Comparison of ENCODE assay signal across 14 cellular contexts in genomic region chr4:113384600-113384999, GRCh38.
DNase-seq lines count a peak whose midpoint lies in the region; ATAC-seq and TF ChIP-seq lines count a peak whose summit lies in the region.
"Had no signal": no experiment of that assay in that cellular context is flagged by ENCODE, and none has a peak within 500 bp of the region (broad histone marks: within the 10 kb centered on the region; RNA-seq: fewer than 3 reads in every experiment).

No MANE protein-coding gene starts in this region.

- H3K27me3 ChIP-seq in tibial nerve, result no peaks in the 10 kb centered on the region

- no peaks in the 10 kb centered on the region for H3K36me3 Mint-ChIP-seq in activated T-cell treated with anti-CD3 and anti-CD28 coated beads, Interleukin-2, amount 50 U/mL, for 4 hours (ENCODE audit: insufficient read depth)
- H3K36me3 Mint-ChIP-seq: activated CD4-positive, alpha-beta memory T cell treated with anti-CD3 and anti-CD28 coated beads for 36 hours; natural killer cell treated with Interleukin-12 subunit alpha and Interleukin-12 subunit beta and Interleukin-15 and Interleukin-18, amount 100 ng/mL, for 72 hours had no signal

- 55 to 60% methylated on average over 5 of the region's 5 CpGs for WGBS in tibial nerve, 2 donors

- peak; percentile 96 to 97 for ATAC-seq in activated T-cell treated with anti-CD3 and anti-CD28 coated beads, Interleukin-2, amount 50 U/mL, for 4 hours
- ATAC-seq in GM19467 (IDR thresholded peaks at IDR 0.05; ENCODE audit: unreplicated experiment), result no peak
- ATAC-seq: natural killer cell treated with Interleukin-12 subunit alpha and Interleukin-12 subunit beta and Interleukin-15 and Interleukin-18, amount 100 ng/mL, for 72 hours had no signal

- H3K9me3 ChIP-seq in SK-N-MC (ENCODE audit: low read depth, low read length) (no peaks in the 10 kb centered on the region), tibial nerve (no peaks in the 10 kb centered on the region)

- peak overlapping the region; percentile 36; the same call in 1 of the 2 replicates for H3K4me3 ChIP-seq in SK-N-MC
- no peak overlapping the region for H3K4me3 ChIP-seq in fibroblast of villous mesenchyme (ENCODE audit: low read depth, low read length)
- H3K4me3 ChIP-seq in tibial nerve, result no peak overlapping the region

- TF ChIP-seq EP300 in tibial nerve (IDR thresholded peaks at IDR 0.05), result no peak

- no peaks in the 10 kb centered on the region for H3K36me3 ChIP-seq in SK-N-MC (ENCODE audit: insufficient read depth, low read length)
- peaks cover 0 to 12% (median 0%) of the 10 kb centered on the region in 3 donors for H3K36me3 ChIP-seq in tibial nerve

- H3K4me1 Mint-ChIP-seq in activated T-cell treated with anti-CD3 and anti-CD28 coated beads, Interleukin-2, amount 50 U/mL, for 4 hours (ENCODE audit: low read depth), result peaks cover 15% of the 10 kb centered on the region

- no peak overlapping the region for H3K9ac ChIP-seq in SK-N-MC (ENCODE audit: insufficient read length)

- H3K9me3 Mint-ChIP-seq in activated T-cell treated with anti-CD3 and anti-CD28 coated beads, Interleukin-2, amount 50 U/mL, for 4 hours, result no peaks in the 10 kb centered on the region
- H3K9me3 Mint-ChIP-seq: activated CD4-positive, alpha-beta memory T cell treated with anti-CD3 and anti-CD28 coated beads for 36 hours; natural killer cell treated with Interleukin-12 subunit alpha and Interleukin-12 subunit beta and Interleukin-15 and Interleukin-18, amount 100 ng/mL, for 72 hours had no signal

- no peak for TF ChIP-seq POLR2A in tibial nerve (IDR thresholded peaks at IDR 0.05)

- no peak for DNase-seq in activated T-cell treated with anti-CD3 and anti-CD28 coated beads, Interleukin-2, amount 50 U/mL, for 4 hours
- no peak for DNase-seq in activated T-cell treated with anti-CD3 and anti-CD28 coated beads for 4 hours
- no peak for DNase-seq in SK-N-MC (ENCODE audit: low read depth, low spot score)
- peak; percentile 54 for DNase-seq in fibroblast of villous mesenchyme (ENCODE audit: low read depth)
- DNase-seq in stromal cell of bone marrow (ENCODE audit: low read depth), result peak; percentile 51
- DNase-seq in tibial nerve (ENCODE audit: low spot score in 2 of 2), result no peak
- DNase-seq in COR-L47 (lab: John Stamatoyannopoulos, UW), result no peak
- DNase-seq: activated CD4-positive, alpha-beta memory T cell treated with anti-CD3 and anti-CD28 coated beads for 36 hours; GF-D8; NCI-H187; stimulated activated CD4-positive, alpha-beta T cell treated with anti-CD3 and anti-CD28 coated beads, Interleukin-2, amount 100 ng/mL, for 48 hours had no signal

- no peak for TF ChIP-seq CTCF in fibroblast of villous mesenchyme (IDR thresholded peaks at IDR 0.05; ENCODE audit: insufficient read depth, low read depth, low read length)
- TF ChIP-seq CTCF in tibial nerve (IDR thresholded peaks at IDR 0.05), result no peak

- H3K4me3 Mint-ChIP-seq in activated T-cell treated with anti-CD3 and anti-CD28 coated beads, Interleukin-2, amount 50 U/mL, for 4 hours, result no peak overlapping the region
- H3K4me3 Mint-ChIP-seq: activated CD4-positive, alpha-beta memory T cell treated with anti-CD3 and anti-CD28 coated beads for 36 hours; natural killer cell treated with Interleukin-12 subunit alpha and Interleukin-12 subunit beta and Interleukin-15 and Interleukin-18, amount 100 ng/mL, for 72 hours had no signal

- peaks cover 0 to 38% (median 12%) of the 10 kb centered on the region in 4 donors for H3K4me1 ChIP-seq in tibial nerve

- peak overlapping the region; percentile 56 for H3K27ac ChIP-seq in SK-N-MC
- peak overlapping the region in 2 of 4 donors; percentile 56 to 76 for H3K27ac ChIP-seq in tibial nerve
- H3K27ac ChIP-seq: HL-60 had no signal

- H3K27me3 Mint-ChIP-seq in activated T-cell treated with anti-CD3 and anti-CD28 coated beads, Interleukin-2, amount 50 U/mL, for 4 hours (ENCODE audit: low read depth), result peaks cover 11% of the 10 kb centered on the region

Comparison
In these comparisons a context has a peak if more than half of its experiments do, and no peak if none do; other contexts are left out.
1. DNase-seq: peak in fibroblast of villous mesenchyme (single experiment) and stromal cell of bone marrow (single experiment); none in activated T-cell treated with anti-CD3 and anti-CD28 coated beads, Interleukin-2, amount 50 U/mL, for 4 hours (single experiment), activated T-cell treated with anti-CD3 and anti-CD28 coated beads for 4 hours (single experiment), SK-N-MC (single experiment), tibial nerve (0 of 2) and COR-L47 (single experiment).